ENCODE assay signal across 1 cellular context in the genomic region with DNA sequence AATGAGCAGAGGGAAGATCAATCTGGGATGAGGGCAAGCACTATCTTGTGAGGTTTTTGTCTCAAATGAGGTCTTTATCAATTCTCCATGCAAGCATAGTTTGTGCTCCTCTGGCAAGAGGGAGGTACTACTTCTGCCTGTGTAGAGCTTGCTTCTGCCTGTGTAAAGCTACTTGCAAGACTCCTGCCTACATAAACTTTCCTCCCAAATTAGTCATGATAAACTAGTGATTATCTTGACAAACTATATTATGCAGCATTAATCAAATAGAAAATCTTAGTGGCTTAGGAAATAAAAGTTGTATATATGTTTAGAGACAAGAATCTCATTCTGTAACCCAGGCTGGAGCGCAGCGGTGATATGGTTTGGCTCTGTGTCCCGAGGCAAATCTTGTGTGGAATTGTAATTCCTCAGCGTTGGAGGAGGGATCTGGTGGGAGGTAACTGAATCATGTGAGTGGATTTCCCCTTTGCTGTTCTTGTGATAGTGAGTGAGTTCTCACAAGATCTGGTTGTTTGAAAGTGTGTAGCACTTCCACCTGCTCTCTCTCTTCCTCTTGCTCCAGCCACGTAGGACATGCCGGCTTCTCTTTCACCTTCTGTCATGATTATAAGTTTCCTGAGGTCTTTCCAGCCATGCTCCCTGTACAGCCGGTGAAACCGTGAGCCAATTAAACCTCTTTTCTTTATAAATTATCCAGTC.
TF ChIP-seq lines count a peak whose summit lies in the region.

No MANE protein-coding gene starts in this region.

TF ChIP-seq in IMR-90, 13 proteins besides CTCF, POLR2A, EP300 and RAD21 (continued from another document):
- TF ChIP-seq, protein P1, sequence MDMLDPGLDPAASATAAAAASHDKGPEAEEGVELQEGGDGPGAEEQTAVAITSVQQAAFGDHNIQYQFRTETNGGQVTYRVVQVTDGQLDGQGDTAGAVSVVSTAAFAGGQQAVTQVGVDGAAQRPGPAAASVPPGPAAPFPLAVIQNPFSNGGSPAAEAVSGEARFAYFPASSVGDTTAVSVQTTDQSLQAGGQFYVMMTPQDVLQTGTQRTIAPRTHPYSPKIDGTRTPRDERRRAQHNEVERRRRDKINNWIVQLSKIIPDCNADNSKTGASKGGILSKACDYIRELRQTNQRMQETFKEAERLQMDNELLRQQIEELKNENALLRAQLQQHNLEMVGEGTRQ (IDR thresholded peaks at IDR 0.05; ENCODE audit: low read depth, low read length), result no peak
- no peak for TF ChIP-seq MAZ (IDR thresholded peaks at IDR 0.05; ENCODE audit: borderline replicate concordance, low read depth, low read length)
